ENCODE assay signal across 32 cellular contexts in genomic region chr14:55324812-55325211, GRCh38.
"Had no signal": no experiment of that assay in that cellular context is flagged by ENCODE, and none has a peak within 500 bp of the region (broad histone marks: within the 10 kb centered on the region; RNA-seq: fewer than 3 reads in every experiment).

No MANE protein-coding gene starts in this region.

- FAIRE-seq: colon had no signal

- H3K4me3 ChIP-seq: body of pancreas, esophagus muscularis mucosa, gastrocnemius medialis, heart left ventricle had no signal

- H3K4me1 ChIP-seq: foreskin keratinocyte had no signal

- H3K9me3 Mint-ChIP-seq: activated CD8-positive, alpha-beta T cell treated with anti-CD3 and anti-CD28 coated beads for 36 hours; activated T-cell treated with anti-CD3 and anti-CD28 coated beads, Interleukin-2, amount 50 U/mL, for 4 hours; activated T-helper 17 cell treated with anti-CD3 and anti-CD28 coated beads, Interleukin-2, amount 50 U/mL, for 72 hours; effector memory CD8-positive, alpha-beta T cell; T-helper 1 cell treated with Interleukin-12 subunit alpha and Interleukin-12 subunit beta and Interleukin-4 antibody, amounts not matched to agents 30 μg/mL and 1 μg/mL, for 36 hours; T-helper 2 cell treated with Interferon-gamma antibody and Interleukin-4, amounts not matched to agents 5 μg/mL and 100 μg/mL, for 36 hours had no signal

- H3K27ac ChIP-seq: body of pancreas, esophagus muscularis mucosa, foreskin keratinocyte, gastrocnemius medialis, heart left ventricle, WERI-Rb-1 had no signal

- DNase-seq: activated B cell treated with CpG ODN at 0.5 μM for 24 hours; activated CD4-positive, alpha-beta T cell treated with anti-CD3 and anti-CD28 coated beads for 48 hours; activated CD4-positive, alpha-beta T cell treated with anti-CD3 and anti-CD28 coated beads, Interleukin-2, amount 50 U/mL, for 1 hour; activated CD4-positive, alpha-beta T cell treated with anti-CD3 and anti-CD28 coated beads, Interleukin-2, amount 50 U/mL, for 48 hours; activated CD8-positive, alpha-beta memory T cell treated with anti-CD3 and anti-CD28 coated beads for 24 hours; activated CD8-positive, alpha-beta T cell treated with anti-CD3 and anti-CD28 coated beads for 36 hours; activated effector memory CD4-positive, alpha-beta T cell treated with Interleukin-2 at 50 U/mL for 16 hours; activated gamma-delta T cell treated with Interleukin-2 at 50 U/mL for 16 hours; activated naive CD4-positive, alpha-beta T cell treated with anti-CD3 and anti-CD28 coated beads, Interleukin-2, amount 50 U/mL, for 16 hours; activated naive CD4-positive, alpha-beta T cell treated with Interleukin-2 at 50 U/mL for 16 hours; activated T-cell treated with anti-CD3 and anti-CD28 coated beads, Interleukin-2, amount 50 U/mL, for 4 hours; amniotic stem cell; aorta; body of pancreas; caudate nucleus; cortex of kidney; dermis blood vessel endothelial cell; effector CD4-positive, alpha-beta T cell; effector memory CD8-positive, alpha-beta T cell; foreskin keratinocyte; gastrocnemius medialis; glutamatergic neuron; heart left ventricle; T1000; WERI-Rb-1 had no signal

- H3K9me3 ChIP-seq: body of pancreas, gastrocnemius medialis had no signal

- H3K27me3 ChIP-seq: body of pancreas, esophagus muscularis mucosa, foreskin keratinocyte, gastrocnemius medialis, heart left ventricle had no signal

- ATAC-seq: activated CD4-positive, CD25-positive, alpha-beta regulatory T cell treated with anti-CD3 and anti-CD28 coated beads, Interleukin-2, amount 50 U/mL, for 24 hours; activated CD8-positive, alpha-beta T cell treated with anti-CD3 and anti-CD28 coated beads for 36 hours; activated T-cell treated with anti-CD3 and anti-CD28 coated beads, Interleukin-2, amount 50 U/mL, for 4 hours; activated T-helper 17 cell treated with anti-CD3 and anti-CD28 coated beads, Interleukin-2, amount 50 U/mL, for 72 hours; body of pancreas; effector memory CD8-positive, alpha-beta T cell; foreskin keratinocyte; gastrocnemius medialis; heart left ventricle had no signal

- H3K27ac Mint-ChIP-seq: activated B cell treated with CpG ODN at 0.5 μM for 24 hours; activated CD8-positive, alpha-beta T cell treated with anti-CD3 and anti-CD28 coated beads for 36 hours; activated naive CD8-positive, alpha-beta T cell; activated T-helper 17 cell treated with anti-CD3 and anti-CD28 coated beads, Interleukin-2, amount 50 U/mL, for 72 hours; T-helper 1 cell treated with Interleukin-12 subunit alpha and Interleukin-12 subunit beta and Interleukin-4 antibody, amounts not matched to agents 30 μg/mL and 1 μg/mL, for 36 hours; T-helper 2 cell treated with Interferon-gamma antibody and Interleukin-4, amounts not matched to agents 5 μg/mL and 100 μg/mL, for 36 hours had no signal

- H3K27me3 Mint-ChIP-seq: activated B cell treated with CpG ODN at 0.5 μM for 24 hours; activated CD8-positive, alpha-beta T cell treated with anti-CD3 and anti-CD28 coated beads for 36 hours; activated naive CD8-positive, alpha-beta T cell; activated T-helper 17 cell treated with anti-CD3 and anti-CD28 coated beads, Interleukin-2, amount 50 U/mL, for 72 hours; effector memory CD8-positive, alpha-beta T cell had no signal

- H3K4me3 Mint-ChIP-seq: activated B cell treated with CpG ODN at 0.5 μM for 24 hours; activated CD8-positive, alpha-beta T cell treated with anti-CD3 and anti-CD28 coated beads for 36 hours; activated naive CD8-positive, alpha-beta T cell; activated T-cell treated with anti-CD3 and anti-CD28 coated beads, Interleukin-2, amount 50 U/mL, for 4 hours; activated T-helper 17 cell treated with anti-CD3 and anti-CD28 coated beads, Interleukin-2, amount 50 U/mL, for 72 hours; effector memory CD8-positive, alpha-beta T cell; T-helper 1 cell treated with Interleukin-12 subunit alpha and Interleukin-12 subunit beta and Interleukin-4 antibody, amounts not matched to agents 30 μg/mL and 1 μg/mL, for 36 hours; T-helper 2 cell treated with Interferon-gamma antibody and Interleukin-4, amounts not matched to agents 5 μg/mL and 100 μg/mL, for 36 hours had no signal

- H3K36me3 ChIP-seq: heart left ventricle, WERI-Rb-1 had no signal
